2 cellular contexts compared by ENCODE assay signal in the genomic region with DNA sequence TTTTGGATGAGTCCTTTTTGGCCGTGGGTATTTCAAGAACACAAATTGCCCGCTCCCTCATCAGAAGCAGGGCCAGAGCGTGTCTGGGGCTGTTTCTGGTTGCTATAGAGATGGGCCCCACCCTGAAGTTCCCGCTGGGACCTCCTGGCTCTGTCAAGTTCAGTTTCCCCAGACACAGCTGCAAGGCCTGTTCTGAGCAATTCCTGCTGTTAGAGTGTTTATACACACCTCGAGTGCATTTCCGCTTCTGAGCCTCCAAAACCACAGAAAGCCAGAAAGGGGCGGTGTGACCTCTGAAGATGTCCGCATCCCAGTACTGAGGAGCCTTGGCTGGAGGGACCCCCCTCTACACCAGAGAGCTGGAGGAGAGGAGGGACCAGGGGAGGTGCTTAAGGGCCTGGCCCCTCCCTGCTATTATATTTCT.
TF ChIP-seq lines count a peak whose summit lies in the region.

No MANE protein-coding gene starts in this region.

TF ChIP-seq in GM23338, 12 proteins besides CTCF, POLR2A, EP300 and RAD21:
- no peak for TF ChIP-seq ZNF331 (CRISPR knock-in tag; IDR thresholded peaks at IDR 0.05; ENCODE audit: low read depth)
- TF ChIP-seq, protein P1, sequence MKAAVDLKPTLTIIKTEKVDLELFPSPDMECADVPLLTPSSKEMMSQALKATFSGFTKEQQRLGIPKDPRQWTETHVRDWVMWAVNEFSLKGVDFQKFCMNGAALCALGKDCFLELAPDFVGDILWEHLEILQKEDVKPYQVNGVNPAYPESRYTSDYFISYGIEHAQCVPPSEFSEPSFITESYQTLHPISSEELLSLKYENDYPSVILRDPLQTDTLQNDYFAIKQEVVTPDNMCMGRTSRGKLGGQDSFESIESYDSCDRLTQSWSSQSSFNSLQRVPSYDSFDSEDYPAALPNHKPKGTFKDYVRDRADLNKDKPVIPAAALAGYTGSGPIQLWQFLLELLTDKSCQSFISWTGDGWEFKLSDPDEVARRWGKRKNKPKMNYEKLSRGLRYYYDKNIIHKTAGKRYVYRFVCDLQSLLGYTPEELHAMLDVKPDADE (IDR thresholded peaks at IDR 0.05): no peak
- no peak for TF ChIP-seq JUNB (IDR thresholded peaks at IDR 0.05; ENCODE audit: unreplicated experiment)
- TF ChIP-seq ZNF114 (CRISPR knock-in tag; IDR thresholded peaks at IDR 0.05): no peak
- TF ChIP-seq NANOG (IDR thresholded peaks at IDR 0.05; ENCODE audit: borderline replicate concordance): no peak
- TF ChIP-seq ZNF462 (CRISPR knock-in tag; IDR thresholded peaks at IDR 0.05): no peak
- TF ChIP-seq CREB1 (CRISPR knock-in tag; IDR thresholded peaks at IDR 0.05; ENCODE audit: low read depth): no peak
- TF ChIP-seq STAT1 (IDR thresholded peaks at IDR 0.05; ENCODE audit: unreplicated experiment): no peak
- no peak for TF ChIP-seq EZH2phosphoT487 (IDR thresholded peaks at IDR 0.05; ENCODE audit: unreplicated experiment)
- TF ChIP-seq, protein P2, sequence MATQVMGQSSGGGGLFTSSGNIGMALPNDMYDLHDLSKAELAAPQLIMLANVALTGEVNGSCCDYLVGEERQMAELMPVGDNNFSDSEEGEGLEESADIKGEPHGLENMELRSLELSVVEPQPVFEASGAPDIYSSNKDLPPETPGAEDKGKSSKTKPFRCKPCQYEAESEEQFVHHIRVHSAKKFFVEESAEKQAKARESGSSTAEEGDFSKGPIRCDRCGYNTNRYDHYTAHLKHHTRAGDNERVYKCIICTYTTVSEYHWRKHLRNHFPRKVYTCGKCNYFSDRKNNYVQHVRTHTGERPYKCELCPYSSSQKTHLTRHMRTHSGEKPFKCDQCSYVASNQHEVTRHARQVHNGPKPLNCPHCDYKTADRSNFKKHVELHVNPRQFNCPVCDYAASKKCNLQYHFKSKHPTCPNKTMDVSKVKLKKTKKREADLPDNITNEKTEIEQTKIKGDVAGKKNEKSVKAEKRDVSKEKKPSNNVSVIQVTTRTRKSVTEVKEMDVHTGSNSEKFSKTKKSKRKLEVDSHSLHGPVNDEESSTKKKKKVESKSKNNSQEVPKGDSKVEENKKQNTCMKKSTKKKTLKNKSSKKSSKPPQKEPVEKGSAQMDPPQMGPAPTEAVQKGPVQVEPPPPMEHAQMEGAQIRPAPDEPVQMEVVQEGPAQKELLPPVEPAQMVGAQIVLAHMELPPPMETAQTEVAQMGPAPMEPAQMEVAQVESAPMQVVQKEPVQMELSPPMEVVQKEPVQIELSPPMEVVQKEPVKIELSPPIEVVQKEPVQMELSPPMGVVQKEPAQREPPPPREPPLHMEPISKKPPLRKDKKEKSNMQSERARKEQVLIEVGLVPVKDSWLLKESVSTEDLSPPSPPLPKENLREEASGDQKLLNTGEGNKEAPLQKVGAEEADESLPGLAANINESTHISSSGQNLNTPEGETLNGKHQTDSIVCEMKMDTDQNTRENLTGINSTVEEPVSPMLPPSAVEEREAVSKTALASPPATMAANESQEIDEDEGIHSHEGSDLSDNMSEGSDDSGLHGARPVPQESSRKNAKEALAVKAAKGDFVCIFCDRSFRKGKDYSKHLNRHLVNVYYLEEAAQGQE (IDR thresholded peaks at IDR 0.05; ENCODE audit: unreplicated experiment): no peak

TF ChIP-seq in K562, 482 proteins besides CTCF, POLR2A, EP300 and RAD21:
- no peak for TF ChIP-seq EZH2 (IDR thresholded peaks at IDR 0.05; ENCODE audit: borderline replicate concordance, low read depth, low read length)
- TF ChIP-seq TFAP4 (CRISPR knock-in tag; IDR thresholded peaks at IDR 0.05; ENCODE audit: borderline replicate concordance): peak; percentile 40; the same call in 1 of the 2 replicates
- no peak for TF ChIP-seq HNRNPL (IDR thresholded peaks at IDR 0.05; ENCODE audit: low read depth, low read length)
- no peak for TF ChIP-seq ARID3A (IDR thresholded peaks at IDR 0.05; ENCODE audit: borderline replicate concordance, low read depth, low read length)
- TF ChIP-seq, protein P3, sequence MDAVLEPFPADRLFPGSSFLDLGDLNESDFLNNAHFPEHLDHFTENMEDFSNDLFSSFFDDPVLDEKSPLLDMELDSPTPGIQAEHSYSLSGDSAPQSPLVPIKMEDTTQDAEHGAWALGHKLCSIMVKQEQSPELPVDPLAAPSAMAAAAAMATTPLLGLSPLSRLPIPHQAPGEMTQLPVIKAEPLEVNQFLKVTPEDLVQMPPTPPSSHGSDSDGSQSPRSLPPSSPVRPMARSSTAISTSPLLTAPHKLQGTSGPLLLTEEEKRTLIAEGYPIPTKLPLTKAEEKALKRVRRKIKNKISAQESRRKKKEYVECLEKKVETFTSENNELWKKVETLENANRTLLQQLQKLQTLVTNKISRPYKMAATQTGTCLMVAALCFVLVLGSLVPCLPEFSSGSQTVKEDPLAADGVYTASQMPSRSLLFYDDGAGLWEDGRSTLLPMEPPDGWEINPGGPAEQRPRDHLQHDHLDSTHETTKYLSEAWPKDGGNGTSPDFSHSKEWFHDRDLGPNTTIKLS (IDR thresholded peaks at IDR 0.05; ENCODE audit: borderline replicate concordance, low read depth): no peak
- no peak for TF ChIP-seq MIER1 (IDR thresholded peaks at IDR 0.05; ENCODE audit: low read depth)
- TF ChIP-seq BACH1 (tag; IDR thresholded peaks at IDR 0.05): no peak
- no peak for TF ChIP-seq BRCA1 (IDR thresholded peaks at IDR 0.05)
- no peak for TF ChIP-seq BRCA1 (CRISPR knock-in tag; IDR thresholded peaks at IDR 0.05)
- TF ChIP-seq MTF1 (CRISPR knock-in tag; IDR thresholded peaks at IDR 0.05; ENCODE audit: borderline replicate concordance): no peak
- TF ChIP-seq RCOR1 (IDR thresholded peaks at IDR 0.05; ENCODE audit: borderline replicate concordance in 1 of 2, low read depth in 2 of 2, low read length in 2 of 2): no peak
- peak; percentile 46 for TF ChIP-seq RBBP5 (IDR thresholded peaks at IDR 0.05; ENCODE audit: borderline replicate concordance, insufficient read depth, low read length, poor library complexity, severe bottlenecking)
- no peak for TF ChIP-seq ZNF274 (IDR thresholded peaks at IDR 0.05; ENCODE audit: borderline replicate concordance, low read depth, low read length)
- peak; percentile 30; the same call in 1 of the 2 replicates for TF ChIP-seq ZNF766 (CRISPR knock-in tag; conservative IDR thresholded peaks at IDR 0.05)
- no peak for TF ChIP-seq ETV1 (tag; conservative IDR thresholded peaks at IDR 0.05; ENCODE audit: low read depth)
- no peak for TF ChIP-seq ELF1 (tag; IDR thresholded peaks at IDR 0.05)
- no peak for TF ChIP-seq TGIF2 (CRISPR knock-in tag; IDR thresholded peaks at IDR 0.05)
- TF ChIP-seq SMAD3 (CRISPR knock-in tag; conservative IDR thresholded peaks at IDR 0.05): no peak
- no peak for TF ChIP-seq ELK1 (CRISPR knock-in tag; IDR thresholded peaks at IDR 0.05)
- TF ChIP-seq SPI1 (IDR thresholded peaks at IDR 0.05; ENCODE audit: borderline replicate concordance, low read depth, low read length): peak; percentile 26; the same call in 1 of the 2 replicates
- TF ChIP-seq FOXA3 (CRISPR knock-in tag; conservative IDR thresholded peaks at IDR 0.05 in 1 of 2, IDR thresholded peaks at IDR 0.05 in 1 of 2): no peak
- peak; percentile 75; the same call in 1 of the 2 replicates for TF ChIP-seq RFX1 (IDR thresholded peaks at IDR 0.05)
- TF ChIP-seq, protein P4, sequence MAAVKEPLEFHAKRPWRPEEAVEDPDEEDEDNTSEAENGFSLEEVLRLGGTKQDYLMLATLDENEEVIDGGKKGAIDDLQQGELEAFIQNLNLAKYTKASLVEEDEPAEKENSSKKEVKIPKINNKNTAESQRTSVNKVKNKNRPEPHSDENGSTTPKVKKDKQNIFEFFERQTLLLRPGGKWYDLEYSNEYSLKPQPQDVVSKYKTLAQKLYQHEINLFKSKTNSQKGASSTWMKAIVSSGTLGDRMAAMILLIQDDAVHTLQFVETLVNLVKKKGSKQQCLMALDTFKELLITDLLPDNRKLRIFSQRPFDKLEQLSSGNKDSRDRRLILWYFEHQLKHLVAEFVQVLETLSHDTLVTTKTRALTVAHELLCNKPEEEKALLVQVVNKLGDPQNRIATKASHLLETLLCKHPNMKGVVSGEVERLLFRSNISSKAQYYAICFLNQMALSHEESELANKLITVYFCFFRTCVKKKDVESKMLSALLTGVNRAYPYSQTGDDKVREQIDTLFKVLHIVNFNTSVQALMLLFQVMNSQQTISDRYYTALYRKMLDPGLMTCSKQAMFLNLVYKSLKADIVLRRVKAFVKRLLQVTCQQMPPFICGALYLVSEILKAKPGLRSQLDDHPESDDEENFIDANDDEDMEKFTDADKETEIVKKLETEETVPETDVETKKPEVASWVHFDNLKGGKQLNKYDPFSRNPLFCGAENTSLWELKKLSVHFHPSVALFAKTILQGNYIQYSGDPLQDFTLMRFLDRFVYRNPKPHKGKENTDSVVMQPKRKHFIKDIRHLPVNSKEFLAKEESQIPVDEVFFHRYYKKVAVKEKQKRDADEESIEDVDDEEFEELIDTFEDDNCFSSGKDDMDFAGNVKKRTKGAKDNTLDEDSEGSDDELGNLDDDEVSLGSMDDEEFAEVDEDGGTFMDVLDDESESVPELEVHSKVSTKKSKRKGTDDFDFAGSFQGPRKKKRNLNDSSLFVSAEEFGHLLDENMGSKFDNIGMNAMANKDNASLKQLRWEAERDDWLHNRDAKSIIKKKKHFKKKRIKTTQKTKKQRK (IDR thresholded peaks at IDR 0.05; ENCODE audit: borderline replicate concordance, low read depth, low read length): no peak
- no peak for TF ChIP-seq MEIS2 (IDR thresholded peaks at IDR 0.05; ENCODE audit: partially characterized antibody)
- TF ChIP-seq SOX6 (IDR thresholded peaks at IDR 0.05): no peak
- TF ChIP-seq ZZZ3 (IDR thresholded peaks at IDR 0.05): no peak
- TF ChIP-seq, protein P5, sequence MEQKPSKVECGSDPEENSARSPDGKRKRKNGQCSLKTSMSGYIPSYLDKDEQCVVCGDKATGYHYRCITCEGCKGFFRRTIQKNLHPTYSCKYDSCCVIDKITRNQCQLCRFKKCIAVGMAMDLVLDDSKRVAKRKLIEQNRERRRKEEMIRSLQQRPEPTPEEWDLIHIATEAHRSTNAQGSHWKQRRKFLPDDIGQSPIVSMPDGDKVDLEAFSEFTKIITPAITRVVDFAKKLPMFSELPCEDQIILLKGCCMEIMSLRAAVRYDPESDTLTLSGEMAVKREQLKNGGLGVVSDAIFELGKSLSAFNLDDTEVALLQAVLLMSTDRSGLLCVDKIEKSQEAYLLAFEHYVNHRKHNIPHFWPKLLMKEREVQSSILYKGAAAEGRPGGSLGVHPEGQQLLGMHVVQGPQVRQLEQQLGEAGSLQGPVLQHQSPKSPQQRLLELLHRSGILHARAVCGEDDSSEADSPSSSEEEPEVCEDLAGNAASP (IDR thresholded peaks at IDR 0.05): no peak
